14 cellular contexts compared by ENCODE assay signal in genomic region chr20:12965880-12966270, GRCh38. TPM values are rescaled to one million over a fixed set of nuclear protein-coding genes. Genes with fewer than 3 reads are reported as not detected.
DNase-seq lines count a peak whose midpoint lies in the region; ATAC-seq and TF ChIP-seq lines count a peak whose summit lies in the region.
"Had no signal": no experiment of that assay in that cellular context is flagged by ENCODE, and none has a peak within 500 bp of the region (broad histone marks: within the 10 kb centered on the region; RNA-seq: fewer than 3 reads in every experiment).

No MANE protein-coding gene starts in this region.

- no peak for TF ChIP-seq CTCF in prostate gland (IDR thresholded peaks at IDR 0.05)

- peaks cover 3 to 18% of the 10 kb centered on the region in 2 donors for H3K9me3 Mint-ChIP-seq in effector memory CD8-positive, alpha-beta T cell
- H3K9me3 Mint-ChIP-seq in stimulated activated naive CD8-positive, alpha-beta T cell treated with anti-CD3 and anti-CD28 coated beads, Interleukin-15, amount 100 ng/mL, for 72 hours: no peaks in the 10 kb centered on the region

- no peak overlapping the region for H3K27ac Mint-ChIP-seq in effector memory CD8-positive, alpha-beta T cell
- H3K27ac Mint-ChIP-seq in stimulated activated naive CD8-positive, alpha-beta T cell treated with anti-CD3 and anti-CD28 coated beads, Interleukin-15, amount 100 ng/mL, for 72 hours: no peak overlapping the region

- H3K36me3 ChIP-seq in prostate gland: no peaks in the 10 kb centered on the region

- no peak overlapping the region for H3K4me3 Mint-ChIP-seq in effector memory CD8-positive, alpha-beta T cell
- H3K4me3 Mint-ChIP-seq in stimulated activated naive CD8-positive, alpha-beta T cell treated with anti-CD3 and anti-CD28 coated beads, Interleukin-15, amount 100 ng/mL, for 72 hours: no peak overlapping the region

- peaks cover 7% of the 10 kb centered on the region for H3K4me1 ChIP-seq in prostate gland (replicated peaks)

- WGBS in prostate gland: 81% methylated on average over 4 of the region's 4 CpGs

- intact Hi-C loops in prostate gland (cut with DNase I): no loop called here

- no peaks in the 10 kb centered on the region for H3K9me3 ChIP-seq in prostate gland

- no peaks in the 10 kb centered on the region for H3K27me3 Mint-ChIP-seq in effector memory CD8-positive, alpha-beta T cell
- peaks cover 9% of the 10 kb centered on the region for H3K27me3 Mint-ChIP-seq in stimulated activated naive CD8-positive, alpha-beta T cell treated with anti-CD3 and anti-CD28 coated beads, Interleukin-15, amount 100 ng/mL, for 72 hours

- H3K4me3 ChIP-seq in prostate gland: no peak overlapping the region

- no peaks in the 10 kb centered on the region for H3K36me3 Mint-ChIP-seq in effector memory CD8-positive, alpha-beta T cell (ENCODE audit: insufficient read depth)

- no peaks in the 10 kb centered on the region for H3K4me1 Mint-ChIP-seq in effector memory CD8-positive, alpha-beta T cell (ENCODE audit: low read depth in 2 of 2)
- no peaks in the 10 kb centered on the region for H3K4me1 Mint-ChIP-seq in stimulated activated naive CD8-positive, alpha-beta T cell treated with anti-CD3 and anti-CD28 coated beads, Interleukin-15, amount 100 ng/mL, for 72 hours

- no peak for TF ChIP-seq POLR2A in prostate gland (IDR thresholded peaks at IDR 0.05)

- DNase-seq in activated gamma-delta T cell treated with Interleukin-2 at 50 U/mL for 16 hours (peak; percentile 5), activated gamma-delta T cell (lab: John Stamatoyannopoulos, UW) (no peak), midbrain (lab: John Stamatoyannopoulos, UW) (peak; percentile 4), prostate gland (ENCODE audit: low spot score) (no peak), DMS153 treated with DMSO at 0.1 percent for 48 hours (lab: John Stamatoyannopoulos, UW; ENCODE audit: unreplicated experiment) (no peak)
- DNase-seq in effector memory CD8-positive, alpha-beta T cell: no peak
- no peak for DNase-seq in stimulated activated naive CD8-positive, alpha-beta T cell treated with anti-CD3 and anti-CD28 coated beads, Interleukin-15, amount 100 ng/mL, for 72 hours
- DNase-seq: KG1; NCI-H1436 treated with DMSO at 0.1 percent for 48 hours; NCI-H226; NK-92 treated with Interleukin-12 subunit alpha and Interleukin-12 subunit beta, amount 100 ng/mL, for 24 hours; SHP77 treated with DMSO at 0.1 percent for 48 hours had no signal

- no peaks in the 10 kb centered on the region for H3K27me3 ChIP-seq in prostate gland (replicated peaks; ENCODE audit: insufficient read depth)

- ATAC-seq in effector memory CD8-positive, alpha-beta T cell (replicated peaks): peak; percentile 29
- ATAC-seq in stimulated activated naive CD8-positive, alpha-beta T cell treated with anti-CD3 and anti-CD28 coated beads, Interleukin-15, amount 100 ng/mL, for 72 hours: no peak

- no peak overlapping the region for H3K27ac ChIP-seq in prostate gland
- H3K27ac ChIP-seq: C4-2B had no signal

RNA-seq across cellular contexts. Expression of gene SPTLC3, which starts 42.9 kb away (rescaled TPM):
- 10 to 100 TPM in 1 of 2 donors, 1 to 10 TPM in 1; 5.2 to 24.5 TPM for total RNA-seq in prostate gland
- total RNA-seq: OCI-LY7 had no signal

Comparison
In these comparisons a context has a peak if more than half of its experiments do, and no peak if none do; other contexts are left out.
1. DNase-seq: peak in activated gamma-delta T cell treated with Interleukin-2 at 50 U/mL for 16 hours (single experiment) and midbrain (single experiment); none in activated gamma-delta T cell (single experiment), effector memory CD8-positive, alpha-beta T cell (0 of 3), stimulated activated naive CD8-positive, alpha-beta T cell treated with anti-CD3 and anti-CD28 coated beads, Interleukin-15, amount 100 ng/mL, for 72 hours (0 of 2), prostate gland (single experiment) and DMS153 treated with DMSO at 0.1 percent for 48 hours (single experiment).